Comparison of ENCODE assay signal across 10 cellular contexts in genomic region chr19:15550847-15551182, GRCh38. TPM values are rescaled to one million over a fixed set of nuclear protein-coding genes. Genes with fewer than 3 reads are reported as not detected.
DNase-seq lines count a peak whose midpoint lies in the region; ATAC-seq and TF ChIP-seq lines count a peak whose summit lies in the region.
"Had no signal": no experiment of that assay in that cellular context is flagged by ENCODE, and none has a peak within 500 bp of the region (broad histone marks: within the 10 kb centered on the region; RNA-seq: fewer than 3 reads in every experiment).

No MANE protein-coding gene starts in this region.

- H3K36me3 Mint-ChIP-seq in natural killer cell treated with Interleukin-12 subunit alpha and Interleukin-12 subunit beta and Interleukin-15 and Interleukin-18, amount 100 ng/mL, for 72 hours, result no peaks in the 10 kb centered on the region

- no peak overlapping the region for H3K27ac ChIP-seq in HEK293 (ENCODE audit: extremely low read depth, low read depth, low read length)

- peak overlapping the region; percentile 75 for H3K4me3 Mint-ChIP-seq in natural killer cell treated with Interleukin-12 subunit alpha and Interleukin-12 subunit beta and Interleukin-15 and Interleukin-18, amount 100 ng/mL, for 72 hours

- H3K36me3 ChIP-seq in HEK293 (ENCODE audit: control insufficient read depth in 2 of 2, insufficient read depth in 1 of 2, low read length in 2 of 2), result no peaks in the 10 kb centered on the region
- no peaks in the 10 kb centered on the region for H3K36me3 ChIP-seq in adipocyte (ENCODE audit: control insufficient read depth, insufficient read depth, low read length, severe bottlenecking)

- POLR2A ChIA-PET in HEK293 (lab: Yijun Ruan, JAX), result interaction anchor here (1.0 to 2.2 kb wide), 5 partner anchors 98 to 172 kb away, joined by 3 to 8 read pairs (median 4); partner anchors contain the start of gene AKAP8L

- H3K4me3 ChIP-seq in HEK293 (ENCODE audit: low read depth, low read length) (peak overlapping the region; percentile 25; the same call in 1 of the 2 replicates), adipocyte (ENCODE audit: low read length) (peak overlapping the region; percentile 36)

- H3K4me1 ChIP-seq in HEK293 (ENCODE audit: control insufficient read depth, insufficient read depth, low read length) (peaks cover 6% of the 10 kb centered on the region; the same call in 1 of the 2 replicates), adipocyte (ENCODE audit: control insufficient read depth, insufficient read depth, low read length) (no peaks in the 10 kb centered on the region)

- H3K27me3 ChIP-seq in adipocyte (replicated peaks; ENCODE audit: control insufficient read depth, insufficient read depth, low read length), result peaks cover 24% of the 10 kb centered on the region

- DNase-seq in CD1c-positive myeloid dendritic cell (ENCODE audit: extremely low spot score) (peak; percentile 9), adipocyte (ENCODE audit: low read depth) (peak; percentile 1), NCI-H82 treated with DMSO at 0.1 percent for 48 hours (lab: John Stamatoyannopoulos, UW; ENCODE audit: unreplicated experiment) (no peak), NCI-H187 treated with DMSO at 0.1 percent for 48 hours (lab: John Stamatoyannopoulos, UW) (no peak), COR-L47 (lab: John Stamatoyannopoulos, UW) (no peak)
- DNase-seq in natural killer cell treated with Interleukin-12 subunit alpha and Interleukin-12 subunit beta and Interleukin-15 and Interleukin-18, amount 100 ng/mL, for 72 hours (ENCODE audit: low spot score), result no peak

- H3K9me3 ChIP-seq in HEK293 (ENCODE audit: control insufficient read depth, insufficient read depth, low read depth, low read length) (no peaks in the 10 kb centered on the region), adipocyte (ENCODE audit: control insufficient read depth, low read length) (no peaks in the 10 kb centered on the region)

- no peak for TF ChIP-seq CTCF in HEK293 (tag by site-specific recombination; IDR thresholded peaks at IDR 0.05)

- H3K9me3 Mint-ChIP-seq in natural killer cell treated with Interleukin-12 subunit alpha and Interleukin-12 subunit beta and Interleukin-15 and Interleukin-18, amount 100 ng/mL, for 72 hours, result no peaks in the 10 kb centered on the region

- no peak overlapping the region for H3K27ac Mint-ChIP-seq in natural killer cell treated with Interleukin-12 subunit alpha and Interleukin-12 subunit beta and Interleukin-15 and Interleukin-18, amount 100 ng/mL, for 72 hours

- no peak overlapping the region for H3K9ac ChIP-seq in adipocyte (ENCODE audit: low read length)

- peaks cover 19 to 23% of the 10 kb centered on the region in 2 donors for H3K4me1 Mint-ChIP-seq in natural killer cell treated with Interleukin-12 subunit alpha and Interleukin-12 subunit beta and Interleukin-15 and Interleukin-18, amount 100 ng/mL, for 72 hours (ENCODE audit: low read depth in 2 of 2)

- CTCF ChIA-PET in HEK293 (lab: Yijun Ruan, JAX), result interaction anchor here (0.6 to 3.7 kb wide), 6 partner anchors 10 to 1164 kb away, joined by 3 to 14 read pairs (median 3); partner anchors contain the start of gene AKAP8L

- H3K27me3 Mint-ChIP-seq in natural killer cell treated with Interleukin-12 subunit alpha and Interleukin-12 subunit beta and Interleukin-15 and Interleukin-18, amount 100 ng/mL, for 72 hours, result no peaks in the 10 kb centered on the region

- ATAC-seq in natural killer cell treated with Interleukin-12 subunit alpha and Interleukin-12 subunit beta and Interleukin-15 and Interleukin-18, amount 100 ng/mL, for 72 hours, result no peak
- ATAC-seq in HG03439 (IDR thresholded peaks at IDR 0.05; ENCODE audit: unreplicated experiment), result no peak

TF ChIP-seq in HEK293, 187 proteins besides CTCF, POLR2A, EP300 and RAD21:
- TF ChIP-seq SCRT1 (tag by site-specific recombination; IDR thresholded peaks at IDR 0.05; ENCODE audit: borderline replicate concordance) (no peak), ZNF621 (tag by site-specific recombination; IDR thresholded peaks at IDR 0.05) (no peak), ZNF768 (tag by site-specific recombination; IDR thresholded peaks at IDR 0.05) (0 out of 2 replicates have a peak, but pooled peaks have one; percentile 39)

RNA-seq across cellular contexts. Expression of gene CYP4F22, which starts 42.5 kb away (rescaled TPM):
- under 1 TPM; 0.24 to 0.86 TPM for total RNA-seq in natural killer cell treated with Interleukin-12 subunit alpha and Interleukin-12 subunit beta and Interleukin-15 and Interleukin-18, amount 100 ng/mL, for 72 hours
- total RNA-seq: lung microvascular endothelial cell, RPMI7951 had no signal

Comparison
In these comparisons a context has a peak if more than half of its experiments do, and no peak if none do; other contexts are left out.
1. DNase-seq: peak in CD1c-positive myeloid dendritic cell (single experiment) and adipocyte (single experiment); none in natural killer cell treated with Interleukin-12 subunit alpha and Interleukin-12 subunit beta and Interleukin-15 and Interleukin-18, amount 100 ng/mL, for 72 hours (single experiment), NCI-H82 treated with DMSO at 0.1 percent for 48 hours (single experiment), NCI-H187 treated with DMSO at 0.1 percent for 48 hours (single experiment) and COR-L47 (single experiment).